32 cellular contexts compared by ENCODE assay signal in genomic region chr10:91684841-91685240, GRCh38. TPM values are rescaled to one million over a fixed set of nuclear protein-coding genes. Genes with fewer than 3 reads are reported as not detected.
"Had no signal": no experiment of that assay in that cellular context is flagged by ENCODE, and none has a peak within 500 bp of the region (broad histone marks: within the 10 kb centered on the region; RNA-seq: fewer than 3 reads in every experiment).

No MANE protein-coding gene starts in this region.

- H3K79me2 ChIP-seq: parathyroid adenoma had no signal

- H3K4me3 ChIP-seq: heart right ventricle, left lung, lower lobe of right lung, neural progenitor cell, psoas muscle, sigmoid colon, stomach, thyroid gland, upper lobe of left lung had no signal

- H2AFZ ChIP-seq: parathyroid adenoma had no signal

- FAIRE-seq: small intestine had no signal

- H3K27ac ChIP-seq: brain microvascular endothelial cell, heart right ventricle, left lung, lower lobe of right lung, neural progenitor cell, parathyroid adenoma, psoas muscle, sigmoid colon, stomach, thyroid gland, upper lobe of left lung, WERI-Rb-1 had no signal

- H3K36me3 Mint-ChIP-seq: activated naive CD4-positive, alpha-beta T cell treated with anti-CD3 and anti-CD28 coated beads, Interleukin-2, amount 10 ng/mL, durations not matched to agents 7 days and 5 days; activated naive CD8-positive, alpha-beta T cell treated with anti-CD3 and anti-CD28 coated beads, Interleukin-2, amount 10 ng/mL, durations not matched to agents 7 days and 5 days; natural killer cell; neural progenitor cell; stimulated activated naive B cell treated with anti-CD40 and anti-IgM and Interleukin-4, amounts not matched to agents 10 μg/mL and 1 μg/mL and 100 μg/mL, for 72 hours had no signal

- H3K9me3 ChIP-seq: heart right ventricle, left lung, lower lobe of right lung, psoas muscle, sigmoid colon, stomach, thyroid gland, upper lobe of left lung had no signal

- H3K9ac ChIP-seq: neural progenitor cell, parathyroid adenoma had no signal

- H3K4me1 ChIP-seq: lower lobe of right lung, psoas muscle, sigmoid colon, thyroid gland, upper lobe of left lung had no signal

- H3K4me1 Mint-ChIP-seq: natural killer cell; stimulated activated naive B cell treated with anti-CD40 and anti-IgM and Interleukin-4, amounts not matched to agents 10 μg/mL and 1 μg/mL and 100 μg/mL, for 72 hours had no signal

- H3K27me3 Mint-ChIP-seq: activated naive CD4-positive, alpha-beta T cell treated with anti-CD3 and anti-CD28 coated beads, Interleukin-2, amount 10 ng/mL, durations not matched to agents 7 days and 5 days had no signal

- DNase-seq: activated CD4-positive, alpha-beta T cell treated with anti-CD3 and anti-CD28 coated beads for 48 hours; activated CD4-positive, alpha-beta T cell treated with anti-CD3 and anti-CD28 coated beads, Interleukin-2, amount 50 U/mL, for 48 hours; activated CD8-positive, alpha-beta memory T cell treated with anti-CD3 and anti-CD28 coated beads for 24 hours; activated gamma-delta T cell; activated naive CD4-positive, alpha-beta T cell treated with anti-CD3 and anti-CD28 coated beads, Interleukin-2, amount 10 ng/mL, durations not matched to agents 7 days and 5 days; activated naive CD8-positive, alpha-beta T cell treated with anti-CD3 and anti-CD28 coated beads, Interleukin-2, amount 10 ng/mL, durations not matched to agents 7 days and 5 days; amniotic stem cell; brain microvascular endothelial cell; caudate nucleus; cortex of kidney; effector memory CD8-positive, alpha-beta T cell; heart right ventricle; left lung; lower lobe of right lung; mesendoderm; natural killer cell; occipital lobe; psoas muscle; sigmoid colon; small intestine; stimulated activated CD4-positive, alpha-beta T cell treated with anti-CD3 and anti-CD28 coated beads, Interleukin-1b, Interleukin-23, amount 100 ng/mL, for 48 hours; stimulated activated CD4-positive, alpha-beta T cell treated with anti-CD3 and anti-CD28 coated beads, Interleukin-4, amount 100 ng/mL, for 4 hours; stimulated activated CD8-positive, alpha-beta memory T cell treated with anti-CD3 and anti-CD28 coated beads, Interleukin-4, amount 100 ng/mL, for 48 hours; stimulated activated naive B cell treated with anti-CD40 and anti-IgM and Interleukin-4, amounts not matched to agents 10 μg/mL and 1 μg/mL and 100 μg/mL, for 72 hours; stomach; thyroid gland; upper lobe of left lung; WERI-Rb-1 had no signal

- ATAC-seq: activated CD4-positive, CD25-positive, alpha-beta regulatory T cell treated with anti-CD3 and anti-CD28 coated beads, Interleukin-2, amount 50 U/mL, for 24 hours; effector memory CD8-positive, alpha-beta T cell; heart right ventricle; lower lobe of right lung; natural killer cell; psoas muscle; stimulated activated naive B cell treated with anti-CD40 and anti-IgM and Interleukin-4, amounts not matched to agents 10 μg/mL and 1 μg/mL and 100 μg/mL, for 72 hours had no signal

- H3K27me3 ChIP-seq: brain microvascular endothelial cell, foreskin keratinocyte, heart right ventricle, left lung, neural progenitor cell, sigmoid colon, stomach, thyroid gland, upper lobe of left lung had no signal

- H3K9me3 Mint-ChIP-seq: activated naive CD4-positive, alpha-beta T cell treated with anti-CD3 and anti-CD28 coated beads, Interleukin-2, amount 10 ng/mL, durations not matched to agents 7 days and 5 days; activated naive CD8-positive, alpha-beta T cell treated with anti-CD3 and anti-CD28 coated beads, Interleukin-2, amount 10 ng/mL, durations not matched to agents 7 days and 5 days; effector memory CD8-positive, alpha-beta T cell; natural killer cell; neural progenitor cell; stimulated activated naive B cell treated with anti-CD40 and anti-IgM and Interleukin-4, amounts not matched to agents 10 μg/mL and 1 μg/mL and 100 μg/mL, for 72 hours had no signal

- H3K4me3 Mint-ChIP-seq: activated naive CD4-positive, alpha-beta T cell treated with anti-CD3 and anti-CD28 coated beads, Interleukin-2, amount 10 ng/mL, durations not matched to agents 7 days and 5 days; activated naive CD8-positive, alpha-beta T cell treated with anti-CD3 and anti-CD28 coated beads, Interleukin-2, amount 10 ng/mL, durations not matched to agents 7 days and 5 days; effector memory CD8-positive, alpha-beta T cell; natural killer cell; neural progenitor cell; stimulated activated naive B cell treated with anti-CD40 and anti-IgM and Interleukin-4, amounts not matched to agents 10 μg/mL and 1 μg/mL and 100 μg/mL, for 72 hours had no signal

- H3K36me3 ChIP-seq: brain microvascular endothelial cell, heart right ventricle, left lung, lower lobe of right lung, neural progenitor cell, sigmoid colon, stomach, thyroid gland, upper lobe of left lung, WERI-Rb-1 had no signal

- H3K27ac Mint-ChIP-seq: activated naive CD4-positive, alpha-beta T cell treated with anti-CD3 and anti-CD28 coated beads, Interleukin-2, amount 10 ng/mL, durations not matched to agents 7 days and 5 days; activated naive CD8-positive, alpha-beta T cell treated with anti-CD3 and anti-CD28 coated beads, Interleukin-2, amount 10 ng/mL, durations not matched to agents 7 days and 5 days; effector memory CD8-positive, alpha-beta T cell; natural killer cell; neural progenitor cell; stimulated activated naive B cell treated with anti-CD40 and anti-IgM and Interleukin-4, amounts not matched to agents 10 μg/mL and 1 μg/mL and 100 μg/mL, for 72 hours had no signal

RNA-seq across cellular contexts. Expression of gene PPP1R3C, which starts 52.0 kb away (rescaled TPM):
- total RNA-seq: natural killer cell had no signal
